ENCODE assay signal across 2 cellular contexts in genomic region chr2:218710334-218710686, GRCh38.
TF ChIP-seq lines count a peak whose summit lies in the region.

No MANE protein-coding gene starts in this region.

TF ChIP-seq in H1, 55 proteins besides CTCF, POLR2A, EP300 and RAD21:
- no peak for TF ChIP-seq RNF2 (IDR thresholded peaks at IDR 0.05; ENCODE audit: borderline replicate concordance, low read depth, low read length, missing control alignments, poor library complexity, severe bottlenecking)
- no peak for TF ChIP-seq EGR1 (IDR thresholded peaks at IDR 0.05; ENCODE audit: borderline replicate concordance, low read depth, low read length)
- no peak for TF ChIP-seq BACH1 (IDR thresholded peaks at IDR 0.05; ENCODE audit: low read length)
- TF ChIP-seq EZH2 (IDR thresholded peaks at IDR 0.05; ENCODE audit: low read depth, low read length, severe bottlenecking) = no peak
- TF ChIP-seq TAF7 (optimal IDR thresholded peaks at IDR 0.05; ENCODE audit: borderline replicate concordance, low read depth, low read length) = no peak
- TF ChIP-seq ATF3 (IDR thresholded peaks at IDR 0.05; ENCODE audit: insufficient read depth, low read depth, low read length) = no peak
- TF ChIP-seq FOSL1 (IDR thresholded peaks at IDR 0.05; ENCODE audit: insufficient read depth, low read depth, low read length) = no peak
- no peak for TF ChIP-seq RBBP5 (IDR thresholded peaks at IDR 0.05; ENCODE audit: borderline replicate concordance, low read depth, low read length)
- TF ChIP-seq SIN3A (conservative IDR thresholded peaks at IDR 0.05 in 1 of 2, IDR thresholded peaks at IDR 0.05 in 1 of 2; ENCODE audit: low read depth in 1 of 2, low read length in 2 of 2) = no peak
- TF ChIP-seq KDM4A (IDR thresholded peaks at IDR 0.05; ENCODE audit: low read depth, low read length, severe bottlenecking) = no peak
- TF ChIP-seq HDAC2 (IDR thresholded peaks at IDR 0.05; ENCODE audit: borderline replicate concordance in 1 of 2, low read depth in 2 of 2, low read length in 2 of 2) = no peak
- no peak for TF ChIP-seq POLR2AphosphoS5 (IDR thresholded peaks at IDR 0.05; ENCODE audit: low read depth, low read length)
- TF ChIP-seq MAX (IDR thresholded peaks at IDR 0.05) = no peak
- no peak for TF ChIP-seq TEAD4 (IDR thresholded peaks at IDR 0.05; ENCODE audit: low read depth, low read length)
- TF ChIP-seq NANOG (IDR thresholded peaks at IDR 0.05; ENCODE audit: insufficient read depth, low read depth, low read length, poor library complexity, severe bottlenecking) = no peak
- no peak for TF ChIP-seq JUN (IDR thresholded peaks at IDR 0.05; ENCODE audit: low read depth, low read length)
- no peak for TF ChIP-seq YY1 (IDR thresholded peaks at IDR 0.05; ENCODE audit: low read depth, low read length)
- no peak for TF ChIP-seq E2F6 (IDR thresholded peaks at IDR 0.05)

TF ChIP-seq in neural cell, 6 proteins besides CTCF, POLR2A, EP300 and RAD21:
- TF ChIP-seq TAF1 (IDR thresholded peaks at IDR 0.05; ENCODE audit: low read depth) (no peak), SMC3 (conservative IDR thresholded peaks at IDR 0.05; ENCODE audit: poor library complexity) (no peak), MXI1 (conservative IDR thresholded peaks at IDR 0.05; ENCODE audit: poor library complexity, severe bottlenecking) (no peak), REST (IDR thresholded peaks at IDR 0.05; ENCODE audit: borderline replicate concordance) (no peak), EZH2 (IDR thresholded peaks at IDR 0.05; ENCODE audit: borderline replicate concordance, insufficient read depth, low read length, poor library complexity, severe bottlenecking) (no peak), POLR2AphosphoS5 (IDR thresholded peaks at IDR 0.05) (no peak)
